9 cellular contexts compared by ENCODE assay signal in genomic region chr7:98398567-98399372, GRCh38. TPM values are rescaled to one million over a fixed set of nuclear protein-coding genes. Genes with fewer than 3 reads are reported as not detected.
DNase-seq lines count a peak whose midpoint lies in the region; ATAC-seq and TF ChIP-seq lines count a peak whose summit lies in the region.
"Had no signal": no experiment of that assay in that cellular context is flagged by ENCODE, and none has a peak within 500 bp of the region (broad histone marks: within the 10 kb centered on the region; RNA-seq: fewer than 3 reads in every experiment).

No MANE protein-coding gene starts in this region.

- CTCF ChIA-PET in HCT116 (lab: Charles Lee) (no interaction called here), PC-3 (lab: Charles Lee) (no interaction called here)
- CTCF ChIA-PET in activated CD4-positive, alpha-beta memory T cell treated with anti-CD3 and anti-CD28 coated beads, Interleukin-2, amount 10 ng/mL, durations not matched to agents 7 days and 5 days (lab: Charles Lee), result no interaction called here

- H3K9ac ChIP-seq in HCT116 (ENCODE audit: low read length) (peak overlapping the region; percentile 91), PC-3 (ENCODE audit: low read length) (peak overlapping the region; percentile 69; the same call in 1 of the 2 replicates), fibroblast of lung (ENCODE audit: insufficient read depth, low read length) (no peak overlapping the region), parathyroid adenoma (no peak overlapping the region)

- ATAC-seq in HCT116, result no peak
- ATAC-seq in PC-3, result no peak

- peaks cover 4% of the 10 kb centered on the region for H3K9me3 Mint-ChIP-seq in glutamatergic neuron (ENCODE audit: unreplicated experiment)
- H3K9me3 Mint-ChIP-seq in activated CD4-positive, alpha-beta memory T cell treated with anti-CD3 and anti-CD28 coated beads, Interleukin-2, amount 10 ng/mL, durations not matched to agents 7 days and 5 days, result no peaks in the 10 kb centered on the region

- H3K27me3 ChIP-seq in HCT116 (ENCODE audit: insufficient read depth, low read length), result no peaks in the 10 kb centered on the region
- no peaks in the 10 kb centered on the region for H3K27me3 ChIP-seq in PC-3 (ENCODE audit: low read length)
- H3K27me3 ChIP-seq in fibroblast of lung (ENCODE audit: control insufficient read depth, insufficient read depth, low read length), result no peaks in the 10 kb centered on the region
- H3K27me3 ChIP-seq in parathyroid adenoma (ENCODE audit: control insufficient read depth, insufficient read depth, low read length), result no peaks in the 10 kb centered on the region

- intact Hi-C loops in HCT116 (cut with micrococcal nuclease) (no loop called here), PC-3 (cut with micrococcal nuclease) (no loop called here)

- no peak overlapping the region for H3K27ac ChIP-seq in HCT116 (ENCODE audit: low read depth, low read length)
- peak overlapping the region; percentile 50 for H3K27ac ChIP-seq in PC-3 (ENCODE audit: low read length)
- no peak overlapping the region for H3K27ac ChIP-seq in fibroblast of lung (ENCODE audit: insufficient read depth, low read length)
- H3K27ac ChIP-seq in parathyroid adenoma, result peak overlapping the region; percentile 21

- RAD21 ChIA-PET in HCT116 (lab: Charles Lee; ENCODE audit: low non-redundant PET in 1 of 2, low total read pairs in 2 of 2, uncharacterized antibody in 2 of 2, unreplicated experiment in 2 of 2), result no interaction called here

- BruUV-seq in HCT116 (replicated peaks; lab: Mats Ljungman, UMichigan) (TSS peak; percentile 45), PC-3 (replicated peaks; lab: Mats Ljungman, UMichigan) (no TSS peak)

- H3K36me3 ChIP-seq in HCT116 (ENCODE audit: control insufficient read depth in 1 of 2, insufficient read depth in 2 of 2, low read length in 2 of 2), result 0 out of 4 replicates have a peak, but pooled peaks cover 0 to 4% of the 10 kb centered on the region in 2 experiments
- H3K36me3 ChIP-seq in PC-3 (ENCODE audit: low read depth, low read length), result no peaks in the 10 kb centered on the region
- no peaks in the 10 kb centered on the region for H3K36me3 ChIP-seq in fibroblast of lung (ENCODE audit: control insufficient read depth, insufficient read depth, low read length)
- no peaks in the 10 kb centered on the region for H3K36me3 ChIP-seq in parathyroid adenoma (ENCODE audit: control insufficient read depth, insufficient read depth, low read length)

- TF ChIP-seq CTCF in HCT116 (IDR thresholded peaks at IDR 0.05 in 2 of 3, conservative IDR thresholded peaks at IDR 0.05 in 1 of 3; ENCODE audit: borderline replicate concordance in 1 of 3, insufficient read depth in 1 of 3, low read depth in 2 of 3, low read length in 2 of 3), result no peak
- no peak; the same call in 1 of the 2 replicates for TF ChIP-seq CTCF in PC-3 (conservative IDR thresholded peaks at IDR 0.05; ENCODE audit: low read depth, low read length)
- no peak for TF ChIP-seq CTCF in fibroblast of lung (conservative IDR thresholded peaks at IDR 0.05 in 1 of 2, IDR thresholded peaks at IDR 0.05 in 1 of 2; ENCODE audit: low read depth in 1 of 2, low read length in 2 of 2)
- no peak for TF ChIP-seq CTCF in parathyroid adenoma (IDR thresholded peaks at IDR 0.05)
- no peak for TF ChIP-seq CTCF in glutamatergic neuron (IDR thresholded peaks at IDR 0.05; ENCODE audit: partially characterized antibody, unreplicated experiment)

- POLR2A ChIA-PET in HCT116 (lab: Charles Lee) (interaction anchor here (0.9 kb wide), 1 partner anchor 44 kb away, joined by 3 read pairs; no protein-coding TSS in a partner anchor), PC-3 (lab: Charles Lee; ENCODE audit: unreplicated experiment) (no interaction called here)
- POLR2A ChIA-PET in activated CD4-positive, alpha-beta memory T cell treated with anti-CD3 and anti-CD28 coated beads, Interleukin-2, amount 10 ng/mL, durations not matched to agents 7 days and 5 days (lab: Charles Lee), result no interaction called here

- H3K9me3 ChIP-seq in HCT116 (ENCODE audit: control insufficient read depth in 1 of 2, insufficient read depth in 1 of 2, low read depth in 1 of 2, low read length in 2 of 2) (no peaks in the 10 kb centered on the region), PC-3 (ENCODE audit: low read length) (no peaks in the 10 kb centered on the region), fibroblast of lung (ENCODE audit: control insufficient read depth, insufficient read depth, low read depth, low read length) (no peaks in the 10 kb centered on the region), parathyroid adenoma (ENCODE audit: control insufficient read depth, low read length) (no peaks in the 10 kb centered on the region)

- TF ChIP-seq POLR2A in HCT116 (IDR thresholded peaks at IDR 0.05; ENCODE audit: borderline replicate concordance, extremely low read depth, insufficient read depth, insufficient read length), result no peak

- H2AFZ ChIP-seq in HCT116 (ENCODE audit: low read depth, low read length, poor library complexity, severe bottlenecking) (no peak overlapping the region), PC-3 (ENCODE audit: low read length) (no peak overlapping the region), fibroblast of lung (ENCODE audit: low read length) (no peak overlapping the region), parathyroid adenoma (peak overlapping the region; percentile 35)

- H3K9me2 ChIP-seq in HCT116 (ENCODE audit: insufficient read depth), result no peaks in the 10 kb centered on the region
- H3K9me2 ChIP-seq in PC-3 (replicated peaks; ENCODE audit: low read length), result no peaks in the 10 kb centered on the region

- H3K4me1 ChIP-seq in HCT116 (ENCODE audit: control insufficient read depth in 1 of 2, insufficient read depth in 2 of 2, low read length in 2 of 2), result peaks cover 33 to 63% of the 10 kb centered on the region in 2 experiments
- H3K4me1 ChIP-seq in PC-3 (ENCODE audit: insufficient read depth, low read length), result peaks cover 14% of the 10 kb centered on the region
- H3K4me1 ChIP-seq in fibroblast of lung (ENCODE audit: control insufficient read depth, extremely low read depth, insufficient read depth, low read length), result peaks cover 2% of the 10 kb centered on the region
- peaks cover 15% of the 10 kb centered on the region for H3K4me1 ChIP-seq in parathyroid adenoma

- DNase-seq in HCT116 (ENCODE audit: low read depth, low spot score) (no peak), PC-3 (peak; percentile 15), fibroblast of lung (ENCODE audit: low read depth in 2 of 2) (no peak), inferior parietal cortex (ENCODE audit: extremely low spot score) (no peak), glutamatergic neuron (no peak)
- no peak for DNase-seq in activated CD4-positive, alpha-beta memory T cell treated with anti-CD3 and anti-CD28 coated beads, Interleukin-2, amount 10 ng/mL, durations not matched to agents 7 days and 5 days
- DNase-seq: NCI-H1694, occipital lobe had no signal

- H3K36me3 Mint-ChIP-seq in glutamatergic neuron (ENCODE audit: unreplicated experiment), result no peaks in the 10 kb centered on the region
- H3K36me3 Mint-ChIP-seq in activated CD4-positive, alpha-beta memory T cell treated with anti-CD3 and anti-CD28 coated beads, Interleukin-2, amount 10 ng/mL, durations not matched to agents 7 days and 5 days (ENCODE audit: low read depth), result no peaks in the 10 kb centered on the region

- peaks cover 5% of the 10 kb centered on the region for H3K27me3 Mint-ChIP-seq in glutamatergic neuron (ENCODE audit: unreplicated experiment)
- peaks cover 23% of the 10 kb centered on the region for H3K27me3 Mint-ChIP-seq in activated CD4-positive, alpha-beta memory T cell treated with anti-CD3 and anti-CD28 coated beads, Interleukin-2, amount 10 ng/mL, durations not matched to agents 7 days and 5 days

- H3K27ac Mint-ChIP-seq in glutamatergic neuron (ENCODE audit: unreplicated experiment), result no peak overlapping the region
- H3K27ac Mint-ChIP-seq in activated CD4-positive, alpha-beta memory T cell treated with anti-CD3 and anti-CD28 coated beads, Interleukin-2, amount 10 ng/mL, durations not matched to agents 7 days and 5 days, result no peak overlapping the region

- TF ChIP-seq RAD21 in HCT116 (IDR thresholded peaks at IDR 0.05; ENCODE audit: low read depth), result no peak

- no peaks in the 10 kb centered on the region for H3F3A ChIP-seq in PC-3 (ENCODE audit: low read length, unreplicated experiment)

- no peak overlapping the region for H3K4me3 Mint-ChIP-seq in glutamatergic neuron (ENCODE audit: unreplicated experiment)
- no peak overlapping the region for H3K4me3 Mint-ChIP-seq in activated CD4-positive, alpha-beta memory T cell treated with anti-CD3 and anti-CD28 coated beads, Interleukin-2, amount 10 ng/mL, durations not matched to agents 7 days and 5 days

- H3K4me1 Mint-ChIP-seq in glutamatergic neuron (ENCODE audit: low read depth, unreplicated experiment), result no peaks in the 10 kb centered on the region
- H3K4me1 Mint-ChIP-seq in activated CD4-positive, alpha-beta memory T cell treated with anti-CD3 and anti-CD28 coated beads, Interleukin-2, amount 10 ng/mL, durations not matched to agents 7 days and 5 days, result peaks cover 7% of the 10 kb centered on the region

- peak overlapping the region; percentile 98 for H3K4me2 ChIP-seq in HCT116 (ENCODE audit: low read length)
- H3K4me2 ChIP-seq in PC-3 (ENCODE audit: low read length), result peak overlapping the region; percentile 83
- H3K4me2 ChIP-seq in fibroblast of lung (ENCODE audit: extremely low read depth, insufficient read depth, low read length), result peak overlapping the region; percentile 35
- peak overlapping the region; percentile 96 for H3K4me2 ChIP-seq in parathyroid adenoma (ENCODE audit: low read length)

- H3K79me2 ChIP-seq in HCT116 (ENCODE audit: insufficient read depth, low read length) (peaks cover 62% of the 10 kb centered on the region), PC-3 (ENCODE audit: low read length) (peaks cover 62% of the 10 kb centered on the region), fibroblast of lung (ENCODE audit: control insufficient read depth, insufficient read depth, low read length) (no peaks in the 10 kb centered on the region), parathyroid adenoma (peaks cover 18% of the 10 kb centered on the region)

- H3K4me3 ChIP-seq in HCT116 (replicated peaks in 1 of 2; ENCODE audit: low read depth in 1 of 2, low read length in 2 of 2) (peak overlapping the region; percentile 58 to 91; a peak in 3 of 4 replicates), PC-3 (ENCODE audit: low read length) (peak overlapping the region; percentile 91), fibroblast of lung (replicated peaks in 1 of 4; ENCODE audit: control extremely low read depth in 1 of 4, insufficient read depth in 1 of 4, low read depth in 3 of 4, low read length in 4 of 4) (no peak overlapping the region), parathyroid adenoma (ENCODE audit: low read depth, low read length) (peak overlapping the region; percentile 76)

- H4K20me1 ChIP-seq in HCT116 (ENCODE audit: insufficient read depth), result peaks cover 6% of the 10 kb centered on the region; the same call in 1 of the 2 replicates
- H4K20me1 ChIP-seq in PC-3 (ENCODE audit: low read length), result peaks cover 31% of the 10 kb centered on the region
- H4K20me1 ChIP-seq in fibroblast of lung (ENCODE audit: control insufficient read depth, extremely low read depth, insufficient read depth, low read length), result no peaks in the 10 kb centered on the region

RNA-seq across cellular contexts. Expression of gene BAIAP2L1, which starts 2.1 kb away (rescaled TPM):
- 61.2 TPM for total RNA-seq in HCT116 (2021; ENCODE audit: unreplicated experiment)
- polyA plus RNA-seq in HCT116 (2012), result 50.5 and 53.8 TPM in 2 replicates
- 18.9 and 30.5 TPM in 2 replicates for total RNA-seq in PC-3 (2014; rRNA removed)
- total RNA-seq in fibroblast of lung, result 2.8 and 5.3 TPM in 2 replicates
- polyA plus RNA-seq in fibroblast of lung, result 3.1 and 3.4 TPM in 2 replicates
- 3.6 and 4.1 TPM in 2 replicates for polyA plus RNA-seq in fibroblast of lung (2012)
- polyA minus RNA-seq in fibroblast of lung (ENCODE audit: low replicate concordance), result 1.5 and 3.3 TPM in 2 replicates
- total RNA-seq in glutamatergic neuron (ENCODE audit: unreplicated experiment), result 0.66 TPM
- under 1 TPM; 0.65 to 0.68 TPM for total RNA-seq in activated CD4-positive, alpha-beta memory T cell treated with anti-CD3 and anti-CD28 coated beads, Interleukin-2, amount 10 ng/mL, durations not matched to agents 7 days and 5 days

Comparison
In these comparisons a context has a peak if more than half of its experiments do, and no peak if none do; other contexts are left out.
1. H3K27ac ChIP-seq: peak in PC-3 (single experiment) and parathyroid adenoma (single experiment); none in HCT116 (single experiment) and fibroblast of lung (single experiment).
2. H3K4me2 ChIP-seq: peak in every context shown above with its lines; median percentile 98 in HCT116; 96 in parathyroid adenoma; 83 in PC-3; 35 in fibroblast of lung.
3. H3K4me3 ChIP-seq: peak in HCT116 (2 of 2), PC-3 (single experiment) and parathyroid adenoma (single experiment); none in fibroblast of lung (0 of 4).
4. H3K9ac ChIP-seq: peak in HCT116 (single experiment) and PC-3 (single experiment); none in fibroblast of lung (single experiment) and parathyroid adenoma (single experiment).